4 cellular contexts compared by ENCODE assay signal in the genomic region with DNA sequence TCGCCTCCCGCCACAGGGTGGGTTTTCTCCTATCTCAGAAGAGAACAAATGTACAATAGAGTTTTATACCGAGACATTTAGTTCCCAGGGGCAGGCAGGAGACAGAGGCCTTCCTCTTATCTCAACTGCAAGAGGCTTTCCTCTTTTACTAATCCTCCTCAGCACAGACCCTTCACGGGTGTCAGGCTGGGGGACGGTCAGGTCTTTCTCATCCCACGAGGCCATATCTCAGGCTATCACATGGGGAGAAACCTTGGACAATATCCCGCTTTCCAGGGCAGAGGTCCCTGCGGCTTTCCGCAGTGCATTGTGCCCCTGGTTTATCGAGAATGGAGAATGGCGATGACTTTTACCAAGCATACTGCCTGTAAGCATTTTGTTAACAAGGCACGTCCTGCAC. TPM values are rescaled to one million over a fixed set of nuclear protein-coding genes. Genes with fewer than 3 reads are reported as not detected.
"Had no signal": no experiment of that assay in that cellular context is flagged by ENCODE, and none has a peak within 500 bp of the region (broad histone marks: within the 10 kb centered on the region; RNA-seq: fewer than 3 reads in every experiment).

No MANE protein-coding gene starts in this region.

RNA-seq across cellular contexts. Expression of a gene that starts 10.3 kb away (rescaled TPM):
- total RNA-seq: HepG2, HT-29, IMR-90 had no signal
- polyA plus RNA-seq: HepG2, IgD-negative memory B cell, IMR-90 had no signal

RNA-seq across cellular contexts. Expression of a gene that starts 23.9 kb away (rescaled TPM):
- total RNA-seq: HepG2, HT-29, IMR-90 had no signal
- polyA plus RNA-seq: HepG2, IgD-negative memory B cell, IMR-90 had no signal

RNA-seq across cellular contexts. Expression of a gene that starts 44.6 kb away (rescaled TPM):
- total RNA-seq: HepG2, HT-29 had no signal
- polyA plus RNA-seq: HepG2, IgD-negative memory B cell had no signal
